In the genomic region with DNA sequence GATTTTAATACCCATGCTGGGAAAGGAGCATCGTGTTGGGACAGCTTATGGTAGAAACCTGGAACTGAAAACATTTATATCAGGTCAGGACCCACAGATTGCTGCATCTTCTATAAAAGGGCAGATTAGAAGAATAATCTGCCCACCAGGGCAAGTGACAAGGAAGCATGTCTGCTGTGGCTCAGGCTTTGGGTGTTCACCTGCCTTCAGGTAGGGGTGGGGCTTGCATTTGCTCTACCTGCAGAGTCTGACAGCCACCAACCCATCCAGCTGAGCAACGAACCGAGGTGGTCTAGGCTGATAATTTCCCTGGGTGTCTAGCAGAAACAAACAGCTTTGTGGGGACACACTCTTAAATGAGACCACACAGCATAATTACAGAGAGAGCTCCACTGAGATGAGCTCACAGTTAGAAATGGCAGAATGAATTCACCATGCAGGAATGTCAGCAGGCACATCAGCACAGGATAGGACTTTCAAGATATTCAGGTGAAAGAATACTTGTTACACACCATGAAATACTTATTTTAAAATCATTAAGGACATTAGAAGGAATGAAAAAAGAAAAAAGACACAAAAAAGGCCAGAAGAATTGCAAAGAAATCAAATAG, we compare ENCODE assay signal across 24 cellular contexts. TPM values are rescaled to one million over a fixed set of nuclear protein-coding genes. Genes with fewer than 3 reads are reported as not detected.
"Had no signal": no experiment of that assay in that cellular context is flagged by ENCODE, and none has a peak within 500 bp of the region (broad histone marks: within the 10 kb centered on the region; RNA-seq: fewer than 3 reads in every experiment).

No MANE protein-coding gene starts in this region.

- H3K27me3 ChIP-seq: brain microvascular endothelial cell, right lobe of liver, vagina had no signal

- FAIRE-seq: TTC549 had no signal

- H3K4me3 ChIP-seq: right lobe of liver, vagina had no signal

- H2AFZ ChIP-seq: parathyroid adenoma had no signal

- H3K9ac ChIP-seq: parathyroid adenoma had no signal

- H3K27ac ChIP-seq: brain microvascular endothelial cell, parathyroid adenoma, right lobe of liver, vagina, WERI-Rb-1 had no signal

- H3K79me2 ChIP-seq: parathyroid adenoma had no signal

- DNase-seq: activated CD4-positive, alpha-beta T cell treated with anti-CD3 and anti-CD28 coated beads for 1 hour; activated CD4-positive, alpha-beta T cell treated with anti-CD3 and anti-CD28 coated beads, Interleukin-2, amount 50 U/mL, for 1 hour; activated CD8-positive, alpha-beta T cell treated with anti-CD3 and anti-CD28 coated beads, Interleukin-2, amount 10 ng/mL, durations not matched to agents 7 days and 5 days; activated gamma-delta T cell; activated naive CD4-positive, alpha-beta T cell treated with anti-CD3 and anti-CD28 coated beads, Interleukin-2, amount 50 U/mL, for 16 hours; anterior cingulate cortex; brain microvascular endothelial cell; caudate nucleus; effector CD4-positive, alpha-beta T cell; hypothalamus; naive B cell; nucleus accumbens; right lobe of liver; small intestine; stimulated activated CD4-positive, alpha-beta T cell treated with anti-CD3 and anti-CD28 coated beads, Interleukin-15, amount 100 ng/mL, for 24 hours; stimulated activated CD8-positive, alpha-beta memory T cell treated with anti-CD3 and anti-CD28 coated beads, Interleukin-4, amount 100 ng/mL, for 48 hours; stimulated activated naive B cell treated with anti-CD40 and anti-IgM and Interleukin-4, amounts not matched to agents 10 μg/mL and 1 μg/mL and 100 μg/mL, for 72 hours; WERI-Rb-1 had no signal

- ATAC-seq: activated CD8-positive, alpha-beta T cell treated with anti-CD3 and anti-CD28 coated beads, Interleukin-2, amount 10 ng/mL, durations not matched to agents 7 days and 5 days; left lobe of liver; right lobe of liver; stimulated activated naive B cell treated with anti-CD40 and anti-IgM and Interleukin-4, amounts not matched to agents 10 μg/mL and 1 μg/mL and 100 μg/mL, for 72 hours had no signal

- H3K4me1 ChIP-seq: parathyroid adenoma, right lobe of liver, vagina had no signal

- H3K9me3 ChIP-seq: right lobe of liver, vagina had no signal

- H3K36me3 ChIP-seq: brain microvascular endothelial cell, right lobe of liver, vagina, WERI-Rb-1 had no signal

RNA-seq across cellular contexts. Expression of gene B3GALT5, which starts 36.1 kb away (rescaled TPM):
- total RNA-seq: activated CD8-positive, alpha-beta T cell treated with anti-CD3 and anti-CD28 coated beads, Interleukin-2, amount 10 ng/mL, durations not matched to agents 7 days and 5 days; activated T-helper 1 cell treated with anti-CD3 and anti-CD28 coated beads, Interleukin-12 subunit alpha, Interleukin-12 subunit beta, Interleukin-2, Interleukin-4 antibody, amounts not matched to agents 30 ng/mL and 10 ng/mL and 1 ng/mL, durations not matched to agents 14 hours and 24 hours and 36 hours; lung microvascular endothelial cell had no signal
